ENCODE assay signal across 27 cellular contexts in the genomic region with DNA sequence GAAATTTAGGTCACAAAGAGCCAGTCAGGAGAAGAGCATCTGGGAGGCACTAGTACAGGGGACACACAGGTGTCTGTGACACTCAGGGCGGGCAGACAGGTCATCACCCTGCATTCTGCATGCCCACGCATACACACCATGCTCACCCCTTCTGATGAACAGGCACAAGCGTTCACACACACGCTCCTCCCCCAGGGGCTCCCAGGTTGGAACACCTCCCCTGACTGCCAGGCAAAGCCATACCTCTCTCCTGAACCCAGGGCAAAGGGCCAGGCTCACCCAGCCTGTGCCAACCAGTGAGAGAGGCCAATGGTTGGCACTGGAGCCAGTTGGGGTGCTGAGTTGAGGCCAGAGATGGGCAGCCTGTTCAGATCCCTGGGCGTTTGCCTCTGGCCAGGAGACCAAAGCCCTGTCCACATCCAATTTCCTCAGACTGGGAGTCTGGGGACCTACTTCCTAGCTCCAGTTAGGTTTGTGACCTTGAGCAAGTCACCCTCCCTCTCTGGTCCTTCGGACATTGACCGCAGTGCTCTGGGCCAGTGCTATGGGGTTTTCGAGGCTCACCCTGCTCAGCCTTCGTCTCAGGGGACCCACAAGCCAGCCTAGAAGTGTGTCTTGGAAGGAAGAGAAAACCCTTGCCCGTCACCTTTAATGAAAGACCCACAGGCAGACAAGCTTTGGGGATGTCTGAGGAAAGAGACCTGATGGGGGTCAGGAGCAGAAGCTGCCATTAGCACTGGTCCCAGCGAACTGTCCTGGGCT. TPM values are rescaled to one million over a fixed set of nuclear protein-coding genes. Genes with fewer than 3 reads are reported as not detected.
DNase-seq lines count a peak whose midpoint lies in the region; ATAC-seq, FAIRE-seq and TF ChIP-seq lines count a peak whose summit lies in the region.
"Had no signal": no experiment of that assay in that cellular context is flagged by ENCODE, and none has a peak within 500 bp of the region (broad histone marks: within the 10 kb centered on the region; RNA-seq: fewer than 3 reads in every experiment).

No MANE protein-coding gene starts in this region.

- H3K4me1 ChIP-seq in HepG2 (ENCODE audit: insufficient read depth, low read length) (peaks cover 69% of the 10 kb centered on the region), psoas muscle (no peaks in the 10 kb centered on the region)

- no peak for TF ChIP-seq CTCF in HepG2 (CRISPR knock-in tag; IDR thresholded peaks at IDR 0.05)
- no peak for TF ChIP-seq CTCF in psoas muscle (IDR thresholded peaks at IDR 0.05)

- POLR2A ChIA-PET in HepG2 (lab: Yijun Ruan, JAX) = interaction anchor here (0.8 to 3.7 kb wide), 12 partner anchors 8 to 234 kb away, joined by 3 to 40 read pairs (median 7); a partner anchor contains a TSS

- H3K27me3 ChIP-seq in HepG2 (ENCODE audit: control insufficient read depth in 1 of 2, insufficient read depth in 2 of 2, low read length in 2 of 2) (no peaks in the 10 kb centered on the region), psoas muscle (ENCODE audit: insufficient read depth in 3 of 3, low read length in 2 of 3) (peaks cover 0 to 1% (median 0%) of the 10 kb centered on the region in 3 donors)

- H3K9ac ChIP-seq in HepG2 (ENCODE audit: insufficient read depth, low read depth, low read length) = peak overlapping the region; percentile 20; the same call in 1 of the 2 replicates

- in situ Hi-C loops in HepG2 (cut with HindIII; ENCODE audit: extremely low pct_ligation_motif_present, low pct_unique_long_range_greater_than_20kb) = no loop called here

- TF ChIP-seq POLR2A in HepG2 (IDR thresholded peaks at IDR 0.05; ENCODE audit: insufficient read depth in 1 of 2, low read depth in 2 of 2, low read length in 2 of 2) = no peak; a peak in 1 of 4 replicates

- H3K4me2 ChIP-seq in HepG2 (ENCODE audit: low read depth, low read length) = peak overlapping the region; percentile 76

- no TSS peak for BruUV-seq in HepG2 (replicated peaks; lab: Mats Ljungman, UMichigan)

- FAIRE-seq in HepG2 (lab: Jason Lieb, UNC) = no peak
- FAIRE-seq: islet of Langerhans had no signal

- 20% methylated on average over 5 of the region's 11 CpGs for WGBS in HepG2 (ENCODE audit: low lambda C conversion rate)
- 60 to 72% (median 64%) methylated on average over 11 of the region's 11 CpGs for WGBS in psoas muscle, 3 donors

- no peaks in the 10 kb centered on the region for H4K20me1 ChIP-seq in HepG2 (ENCODE audit: insufficient read depth, low read length)

- no peak overlapping the region for H2AFZ ChIP-seq in HepG2 (ENCODE audit: low read length)

- H3K79me2 ChIP-seq in HepG2 (ENCODE audit: insufficient read depth, low read length) = no peaks in the 10 kb centered on the region

- no peak for TF ChIP-seq RAD21 in HepG2 (CRISPR knock-in tag; IDR thresholded peaks at IDR 0.05)

- H3K27ac ChIP-seq in HepG2 (ENCODE audit: extremely low read length, insufficient read depth, low read length) = peak overlapping the region; percentile 49
- H3K27ac ChIP-seq in psoas muscle = peak overlapping the region; percentile 30
- H3K27ac ChIP-seq: heart left ventricle, tibial artery, WERI-Rb-1 had no signal

- H3K4me3 ChIP-seq in HepG2 (replicated peaks in 1 of 3; ENCODE audit: insufficient read depth in 1 of 3, low read depth in 2 of 3, low read length in 3 of 3) (peak overlapping the region in 1 of 3 experiments; percentile 54; a peak in 2 of 6 replicates), psoas muscle (no peak overlapping the region)
- H3K4me3 ChIP-seq: heart left ventricle, tibial artery had no signal

- CTCF ChIA-PET in HepG2 (lab: Yijun Ruan, JAX; ENCODE audit: low intra/inter-chr PET ratio, low total read pairs) = no interaction called here

- H3K9me3 ChIP-seq in HepG2 (ENCODE audit: low read length) = no peaks in the 10 kb centered on the region
- H3K9me3 ChIP-seq in psoas muscle = no peaks in the 10 kb centered on the region
- H3K9me3 ChIP-seq: heart left ventricle, tibial artery had no signal

- DNase-seq in HepG2 (ENCODE audit: low spot score) (no peak), psoas muscle (no peak)
- no peak for DNase-seq in activated effector memory CD4-positive, alpha-beta T cell treated with Interleukin-2 at 50 U/mL for 16 hours
- DNase-seq: activated CD4-positive, alpha-beta T cell treated with anti-CD3 and anti-CD28 coated beads, Interleukin-2, amount 50 U/mL, for 4 hours; activated naive CD4-positive, alpha-beta T cell treated with anti-CD3 and anti-CD28 coated beads for 36 hours; activated T-cell treated with anti-CD3 and anti-CD28 coated beads, Interleukin-2, amount 50 U/mL, for 24 hours; aorta; cerebellar nuclear complex; DND-41; heart left ventricle; mesendoderm; NCI-H1417 treated with DMSO at 0.1 percent for 48 hours; NCI-H2171 treated with DMSO at 0.1 percent for 48 hours; NCI-H526 treated with DMSO at 0.1 percent for 48 hours; retina; SHP77; stimulated activated naive CD4-positive, alpha-beta T cell; tibial artery; WERI-Rb-1 had no signal

- ATAC-seq in GM18517 (IDR thresholded peaks at IDR 0.05; ENCODE audit: unreplicated experiment) (peak; percentile 3), HG03432 (IDR thresholded peaks at IDR 0.05; ENCODE audit: unreplicated experiment) (peak; percentile 7), HepG2 (peak; percentile 16), psoas muscle (peak in 2 of 4 donors; percentile 5 to 17), GM18858 (IDR thresholded peaks at IDR 0.05; ENCODE audit: unreplicated experiment) (no peak), GM19463 (IDR thresholded peaks at IDR 0.05; ENCODE audit: unreplicated experiment) (no peak), HG03045 (IDR thresholded peaks at IDR 0.05; ENCODE audit: unreplicated experiment) (no peak)
- ATAC-seq: heart left ventricle had no signal

- intact Hi-C loops in HepG2 (cut with micrococcal nuclease; ENCODE audit: unreplicated experiment) = loop anchor here (1.0 kb wide), 1 partner anchor 9 kb away; no protein-coding TSS in a partner anchor
- intact Hi-C loops in psoas muscle (cut with DNase I) = no loop called here

- no peak for TF ChIP-seq EP300 in HepG2 (IDR thresholded peaks at IDR 0.05; ENCODE audit: low read depth in 2 of 2, low read length in 2 of 2)
- TF ChIP-seq EP300 in HepG2 (CRISPR knock-in tag; IDR thresholded peaks at IDR 0.05; ENCODE audit: borderline replicate concordance) = no peak

- H3K36me3 ChIP-seq in HepG2 (replicated peaks in 1 of 2; ENCODE audit: control insufficient read depth in 1 of 2, insufficient read depth in 2 of 2, low read length in 2 of 2) = no peaks in the 10 kb centered on the region
- peaks cover 0 to 12% of the 10 kb centered on the region in 2 donors for H3K36me3 ChIP-seq in psoas muscle (ENCODE audit: insufficient read depth in 1 of 2, low read depth in 1 of 2)
- H3K36me3 ChIP-seq: heart left ventricle, tibial artery, WERI-Rb-1 had no signal

RNA-seq across cellular contexts. Expression of a gene that starts 5.8 kb away (rescaled TPM):
- total RNA-seq in HepG2 (2016; rRNA removed; fragmentation: Illumina TruSeq; extraction: Trizol) = 41.2 and 65.6 TPM in 2 replicates
- 11.0 and 15.5 TPM in 2 replicates for total RNA-seq in HepG2 (2016; cell fraction: cytosol; rRNA removed; fragmentation: Illumina TruSeq; extraction: Trizol; ENCODE audit: low read depth)
- 41.4 and 67.3 TPM in 2 replicates for total RNA-seq in HepG2 (2016; cell fraction: insoluble cytoplasmic fraction; rRNA removed; fragmentation: Illumina TruSeq; extraction: Trizol)
- 26.5 and 29.9 TPM in 2 replicates for total RNA-seq in HepG2 (2016; cell fraction: membrane; rRNA removed; fragmentation: Illumina TruSeq; extraction: Trizol)
- 43.9 and 47.8 TPM in 2 replicates for total RNA-seq in HepG2 (2016; cell fraction: nucleus; rRNA removed; fragmentation: Illumina TruSeq; extraction: Trizol)
- polyA plus RNA-seq in HepG2 (2011; rRNA removed) = 10.8 and 16.3 TPM in 2 replicates
- polyA plus RNA-seq in HepG2 (2011; cell fraction: cytosol; rRNA removed) = 9.4 and 9.8 TPM in 2 replicates
- 11.5 and 21.4 TPM in 2 replicates for polyA plus RNA-seq in HepG2 (2011; cell fraction: nucleus; rRNA removed)
- polyA plus RNA-seq in HepG2 (2012) = 18.4 and 19.1 TPM in 2 replicates
- polyA plus RNA-seq in HepG2 (2016; cell fraction: cytosol; fragmentation: Illumina TruSeq; extraction: Trizol; ENCODE audit: low read depth) = 11.7 and 13.7 TPM in 2 replicates
- polyA plus RNA-seq in HepG2 (2016; cell fraction: insoluble cytoplasmic fraction; fragmentation: Illumina TruSeq; extraction: Trizol; ENCODE audit: low read depth) = 55.2 and 58.0 TPM in 2 replicates
- 25.4 and 27.9 TPM in 2 replicates for polyA plus RNA-seq in HepG2 (2016; cell fraction: membrane; fragmentation: Illumina TruSeq; extraction: Trizol; ENCODE audit: low read depth)
- 64.1 and 70.5 TPM in 2 replicates for polyA plus RNA-seq in HepG2 (2016; cell fraction: nucleus; fragmentation: Illumina TruSeq; extraction: Trizol; ENCODE audit: insufficient read depth, low read depth)
- polyA minus RNA-seq in HepG2 (2011; rRNA and poly(A)+ RNA removed; ENCODE audit: low replicate concordance) = 0.16 and 19.5 TPM in 2 replicates
- 6.4 and 8.8 TPM in 2 replicates for polyA minus RNA-seq in HepG2 (2011; cell fraction: cytosol; rRNA and poly(A)+ RNA removed)
- 22.8 and 27.4 TPM in 2 replicates for polyA minus RNA-seq in HepG2 (2011; cell fraction: nucleus; rRNA and poly(A)+ RNA removed)
- 10 to 100 TPM in 2 of 4 donors, 1 to 10 TPM in 1, under 1 TPM in 1; 0.92 to 17.7 (median 6.0) TPM for total RNA-seq in psoas muscle
- polyA plus RNA-seq in psoas muscle = 1 to 10 TPM in 2 of 3 donors, under 1 TPM in 1; 0.23 to 7.4 (median 5.4) TPM
- total RNA-seq: activated naive CD4-positive, alpha-beta T cell treated with anti-CD3 and anti-CD28 coated beads for 36 hours; H4; OCI-LY7 had no signal

RNA-seq across cellular contexts. Expression of a gene that starts 16.6 kb away (rescaled TPM):
- not detected in 2 replicates for total RNA-seq in HepG2 (2016; rRNA removed; fragmentation: Illumina TruSeq; extraction: Trizol)
- 0.09 TPM in 1 of 2 replicates, not detected in the other for total RNA-seq in HepG2 (2016; cell fraction: cytosol; rRNA removed; fragmentation: Illumina TruSeq; extraction: Trizol; ENCODE audit: low read depth)
- total RNA-seq in HepG2 (2016; cell fraction: insoluble cytoplasmic fraction; rRNA removed; fragmentation: Illumina TruSeq; extraction: Trizol) = not detected in 2 replicates
- 0.03 TPM in 1 of 2 replicates, not detected in the other for total RNA-seq in HepG2 (2016; cell fraction: membrane; rRNA removed; fragmentation: Illumina TruSeq; extraction: Trizol)
- total RNA-seq in HepG2 (2016; cell fraction: nucleus; rRNA removed; fragmentation: Illumina TruSeq; extraction: Trizol) = not detected in 2 replicates
- polyA plus RNA-seq in HepG2 (2011; rRNA removed) = not detected in 2 replicates
- polyA plus RNA-seq in HepG2 (2011; cell fraction: cytosol; rRNA removed) = not detected in 2 replicates
- not detected in 2 replicates for polyA plus RNA-seq in HepG2 (2011; cell fraction: nucleus; rRNA removed)
- polyA plus RNA-seq in HepG2 (2012) = 0.59 and 0.61 TPM in 2 replicates
- not detected in 2 replicates for polyA plus RNA-seq in HepG2 (2016; cell fraction: cytosol; fragmentation: Illumina TruSeq; extraction: Trizol; ENCODE audit: low read depth)
- polyA plus RNA-seq in HepG2 (2016; cell fraction: insoluble cytoplasmic fraction; fragmentation: Illumina TruSeq; extraction: Trizol; ENCODE audit: low read depth) = not detected in 2 replicates
- polyA plus RNA-seq in HepG2 (2016; cell fraction: membrane; fragmentation: Illumina TruSeq; extraction: Trizol; ENCODE audit: low read depth) = not detected in 2 replicates
- polyA plus RNA-seq in HepG2 (2016; cell fraction: nucleus; fragmentation: Illumina TruSeq; extraction: Trizol; ENCODE audit: insufficient read depth, low read depth) = not detected in 2 replicates
- not detected in 2 replicates for polyA minus RNA-seq in HepG2 (2011; rRNA and poly(A)+ RNA removed; ENCODE audit: low replicate concordance)
- polyA minus RNA-seq in HepG2 (2011; cell fraction: cytosol; rRNA and poly(A)+ RNA removed) = not detected in 2 replicates
- 0.12 and 0.13 TPM in 2 replicates for polyA minus RNA-seq in HepG2 (2011; cell fraction: nucleus; rRNA and poly(A)+ RNA removed)
- 1,000 to 10,000 TPM; 2,137 to 4,600 (median 3,389) TPM for total RNA-seq in psoas muscle
- 1,000 to 10,000 TPM in 2 of 3 donors, 100 to 1,000 TPM in 1; 734 to 2,687 (median 2,500) TPM for polyA plus RNA-seq in psoas muscle
- total RNA-seq: activated naive CD4-positive, alpha-beta T cell treated with anti-CD3 and anti-CD28 coated beads for 36 hours; aorta; H4 had no signal

RNA-seq across cellular contexts. Expression of a gene that starts 27.4 kb away (rescaled TPM):
- total RNA-seq in HepG2 (2016; rRNA removed; fragmentation: Illumina TruSeq; extraction: Trizol) = 0.20 TPM in 1 of 2 replicates, not detected in the other
- total RNA-seq in HepG2 (2016; cell fraction: cytosol; rRNA removed; fragmentation: Illumina TruSeq; extraction: Trizol; ENCODE audit: low read depth) = not detected in 2 replicates
- 0.17 TPM in 1 of 2 replicates, not detected in the other for total RNA-seq in HepG2 (2016; cell fraction: insoluble cytoplasmic fraction; rRNA removed; fragmentation: Illumina TruSeq; extraction: Trizol)
- total RNA-seq in HepG2 (2016; cell fraction: membrane; rRNA removed; fragmentation: Illumina TruSeq; extraction: Trizol) = not detected in 2 replicates
- 0.71 and 0.88 TPM in 2 replicates for total RNA-seq in HepG2 (2016; cell fraction: nucleus; rRNA removed; fragmentation: Illumina TruSeq; extraction: Trizol)
- polyA plus RNA-seq in HepG2 (2011; rRNA removed) = 0.63 and 1.3 TPM in 2 replicates
- 0.03 and 0.09 TPM in 2 replicates for polyA plus RNA-seq in HepG2 (2011; cell fraction: cytosol; rRNA removed)
- polyA plus RNA-seq in HepG2 (2011; cell fraction: nucleus; rRNA removed) = 5.4 and 9.7 TPM in 2 replicates
- 3.1 and 5.5 TPM in 2 replicates for polyA plus RNA-seq in HepG2 (2012)
- polyA plus RNA-seq in HepG2 (2016; cell fraction: cytosol; fragmentation: Illumina TruSeq; extraction: Trizol; ENCODE audit: low read depth) = not detected in 2 replicates
- polyA plus RNA-seq in HepG2 (2016; cell fraction: insoluble cytoplasmic fraction; fragmentation: Illumina TruSeq; extraction: Trizol; ENCODE audit: low read depth) = not detected in 2 replicates
- polyA plus RNA-seq in HepG2 (2016; cell fraction: membrane; fragmentation: Illumina TruSeq; extraction: Trizol; ENCODE audit: low read depth) = not detected in 2 replicates
- polyA plus RNA-seq in HepG2 (2016; cell fraction: nucleus; fragmentation: Illumina TruSeq; extraction: Trizol; ENCODE audit: insufficient read depth, low read depth) = 1.6 TPM in 1 of 2 replicates, not detected in the other
- 0.28 and 1.7 TPM in 2 replicates for polyA minus RNA-seq in HepG2 (2011; rRNA and poly(A)+ RNA removed; ENCODE audit: low replicate concordance)
- not detected in 2 replicates for polyA minus RNA-seq in HepG2 (2011; cell fraction: cytosol; rRNA and poly(A)+ RNA removed)
- 7.9 and 9.4 TPM in 2 replicates for polyA minus RNA-seq in HepG2 (2011; cell fraction: nucleus; rRNA and poly(A)+ RNA removed)
- 10 to 100 TPM in 1 of 4 donors, 1 to 10 TPM in 3; 4.3 to 26.6 (median 6.1) TPM for total RNA-seq in psoas muscle
- 1 to 10 TPM in 2 of 3 donors, under 1 TPM in 1; 0.52 to 5.9 (median 4.3) TPM for polyA plus RNA-seq in psoas muscle
- total RNA-seq: activated naive CD4-positive, alpha-beta T cell treated with anti-CD3 and anti-CD28 coated beads for 36 hours; H4; OCI-LY7 had no signal

Comparison
In these comparisons a context has a peak if more than half of its experiments do, and no peak if none do; other contexts are left out.
1. ATAC-seq: peak in GM18517 (single experiment), HG03432 (single experiment) and HepG2 (single experiment); none in GM18858 (single experiment), GM19463 (single experiment) and HG03045 (single experiment).
2. RNA of a gene that starts 16.6 kb away (total RNA-seq): 2,137 to 4,600 TPM in psoas muscle; 0.03 to 0.09 TPM in HepG2; every median in the first group is over 1,000 times any median in the second.